In the genomic region with DNA sequence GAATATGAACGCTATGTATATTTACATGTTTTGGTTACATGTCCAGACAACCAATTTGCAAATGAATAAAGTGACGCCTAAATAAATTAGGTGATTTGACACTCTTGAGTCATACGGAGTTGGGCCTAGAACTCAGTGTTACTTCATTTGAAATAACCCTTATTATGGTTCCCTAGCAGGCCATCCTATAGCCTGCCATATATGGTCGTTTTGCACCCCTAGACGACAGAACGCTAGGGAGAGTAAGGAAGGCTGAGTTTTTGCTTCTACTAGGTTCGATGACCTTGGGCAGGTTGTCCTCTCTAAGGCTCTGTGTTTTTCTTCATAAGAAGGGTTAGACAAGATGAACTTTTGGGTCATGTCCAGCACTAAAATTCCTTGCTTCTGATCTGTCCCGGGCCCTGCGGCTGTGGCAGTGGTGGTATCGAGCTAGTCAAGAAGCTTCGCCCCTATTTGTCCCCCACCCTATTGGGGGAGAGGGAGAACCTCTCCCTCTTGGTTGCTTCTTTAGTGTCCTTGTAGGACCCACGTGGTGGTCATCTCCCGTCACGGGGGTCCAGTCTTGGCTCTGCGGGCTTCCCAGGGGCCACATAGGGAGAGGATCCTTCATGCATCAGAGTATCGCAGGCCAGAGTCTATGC, we compare ENCODE assay signal across 8 cellular contexts. TPM values are rescaled to one million over a fixed set of nuclear protein-coding genes. Genes with fewer than 3 reads are reported as not detected.
DNase-seq lines count a peak whose midpoint lies in the region; ATAC-seq and TF ChIP-seq lines count a peak whose summit lies in the region.

No MANE protein-coding gene starts in this region.

- ATAC-seq in GM21723 (IDR thresholded peaks at IDR 0.05; ENCODE audit: unreplicated experiment) (peak; percentile 0), SK-N-SH treated with all-trans-retinoic acid at 6 μM for 48 hours (no peak), GM18511 (IDR thresholded peaks at IDR 0.05; ENCODE audit: unreplicated experiment) (no peak)

- WGBS in hepatocyte (ENCODE audit: low lambda C conversion rate, missing lambda C conversion rate) = 86% methylated on average over 16 of the region's 16 CpGs

- H3K27ac ChIP-seq in hepatocyte = peak overlapping the region; percentile 78
- peak overlapping the region in 15 of 21 experiments; percentile 7 to 92 (median 62) for H3K27ac ChIP-seq in skin epidermis

- H3K79me2 ChIP-seq in hepatocyte = peaks cover 42% of the 10 kb centered on the region

- no peak overlapping the region for H3K4me3 ChIP-seq in hepatocyte
- H3K4me3 ChIP-seq in skin epidermis = peak overlapping the region in 2 of 7 experiments; percentile 15 to 17

- peaks cover 6% of the 10 kb centered on the region for H4K20me1 ChIP-seq in hepatocyte (ENCODE audit: insufficient read depth, poor library complexity, severe bottlenecking)

- H3K4me1 ChIP-seq in hepatocyte (ENCODE audit: insufficient read depth) = peaks cover 18% of the 10 kb centered on the region

- in situ Hi-C loops in GM13977 (cut with MboI; ENCODE audit: low pct_unique_long_range_greater_than_20kb, low sequenced_read_pairs, unreplicated experiment) = no loop called here

- H3K36me3 ChIP-seq in hepatocyte (replicated peaks; ENCODE audit: insufficient read depth, low read depth) = no peaks in the 10 kb centered on the region

- H3K27me3 ChIP-seq in hepatocyte = no peaks in the 10 kb centered on the region

- TF ChIP-seq CTCF in hepatocyte (IDR thresholded peaks at IDR 0.05; ENCODE audit: poor library complexity) (no peak), GM13977 (IDR thresholded peaks at IDR 0.05; ENCODE audit: extremely low read depth, insufficient read depth, missing control alignments) (no peak)

- DNase-seq in hepatocyte (ENCODE audit: low spot score) (no peak), NCI-H524 (lab: John Stamatoyannopoulos, UW) (no peak), GM13977 (ENCODE audit: low spot score) (no peak)
- DNase-seq in effector CD4-positive, alpha-beta T cell = no peak

- peak overlapping the region; percentile 72 for H2AFZ ChIP-seq in hepatocyte

- H3K4me2 ChIP-seq in hepatocyte = peak overlapping the region; percentile 74

- H3K9me2 ChIP-seq in hepatocyte (replicated peaks; ENCODE audit: insufficient read depth) = no peaks in the 10 kb centered on the region

- H3K9me3 ChIP-seq in hepatocyte (ENCODE audit: low read depth) = no peaks in the 10 kb centered on the region

TF ChIP-seq in SK-N-SH treated with all-trans-retinoic acid at 6 μM for 48 hours, 23 proteins besides CTCF, POLR2A, EP300 and RAD21:
- TF ChIP-seq, protein P1, sequence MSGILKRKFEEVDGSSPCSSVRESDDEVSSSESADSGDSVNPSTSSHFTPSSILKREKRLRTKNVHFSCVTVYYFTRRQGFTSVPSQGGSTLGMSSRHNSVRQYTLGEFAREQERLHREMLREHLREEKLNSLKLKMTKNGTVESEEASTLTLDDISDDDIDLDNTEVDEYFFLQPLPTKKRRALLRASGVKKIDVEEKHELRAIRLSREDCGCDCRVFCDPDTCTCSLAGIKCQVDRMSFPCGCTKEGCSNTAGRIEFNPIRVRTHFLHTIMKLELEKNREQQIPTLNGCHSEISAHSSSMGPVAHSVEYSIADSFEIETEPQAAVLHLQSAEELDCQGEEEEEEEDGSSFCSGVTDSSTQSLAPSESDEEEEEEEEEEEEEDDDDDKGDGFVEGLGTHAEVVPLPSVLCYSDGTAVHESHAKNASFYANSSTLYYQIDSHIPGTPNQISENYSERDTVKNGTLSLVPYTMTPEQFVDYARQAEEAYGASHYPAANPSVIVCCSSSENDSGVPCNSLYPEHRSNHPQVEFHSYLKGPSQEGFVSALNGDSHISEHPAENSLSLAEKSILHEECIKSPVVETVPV (CRISPR knock-in tag; IDR thresholded peaks at IDR 0.05) = no peak
- no peak for TF ChIP-seq BACH2 (CRISPR knock-in tag; IDR thresholded peaks at IDR 0.05; ENCODE audit: borderline replicate concordance)
- TF ChIP-seq ARNTL (CRISPR knock-in tag; IDR thresholded peaks at IDR 0.05; ENCODE audit: borderline replicate concordance, low read depth) = no peak
- TF ChIP-seq PPARA (CRISPR knock-in tag; IDR thresholded peaks at IDR 0.05; ENCODE audit: borderline replicate concordance) = no peak
- TF ChIP-seq, protein P2, sequence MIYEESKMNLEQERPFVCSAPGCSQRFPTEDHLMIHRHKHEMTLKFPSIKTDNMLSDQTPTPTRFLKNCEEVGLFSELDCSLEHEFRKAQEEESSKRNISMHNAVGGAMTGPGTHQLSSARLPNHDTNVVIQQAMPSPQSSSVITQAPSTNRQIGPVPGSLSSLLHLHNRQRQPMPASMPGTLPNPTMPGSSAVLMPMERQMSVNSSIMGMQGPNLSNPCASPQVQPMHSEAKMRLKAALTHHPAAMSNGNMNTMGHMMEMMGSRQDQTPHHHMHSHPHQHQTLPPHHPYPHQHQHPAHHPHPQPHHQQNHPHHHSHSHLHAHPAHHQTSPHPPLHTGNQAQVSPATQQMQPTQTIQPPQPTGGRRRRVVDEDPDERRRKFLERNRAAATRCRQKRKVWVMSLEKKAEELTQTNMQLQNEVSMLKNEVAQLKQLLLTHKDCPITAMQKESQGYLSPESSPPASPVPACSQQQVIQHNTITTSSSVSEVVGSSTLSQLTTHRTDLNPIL (CRISPR knock-in tag; IDR thresholded peaks at IDR 0.05; ENCODE audit: low read depth) = no peak
- no peak for TF ChIP-seq TCF4 (CRISPR knock-in tag; IDR thresholded peaks at IDR 0.05; ENCODE audit: borderline replicate concordance)
- TF ChIP-seq CSDC2 (CRISPR knock-in tag; IDR thresholded peaks at IDR 0.05) = no peak
- TF ChIP-seq RARB (CRISPR knock-in tag; IDR thresholded peaks at IDR 0.05) = no peak
- TF ChIP-seq, protein P3, sequence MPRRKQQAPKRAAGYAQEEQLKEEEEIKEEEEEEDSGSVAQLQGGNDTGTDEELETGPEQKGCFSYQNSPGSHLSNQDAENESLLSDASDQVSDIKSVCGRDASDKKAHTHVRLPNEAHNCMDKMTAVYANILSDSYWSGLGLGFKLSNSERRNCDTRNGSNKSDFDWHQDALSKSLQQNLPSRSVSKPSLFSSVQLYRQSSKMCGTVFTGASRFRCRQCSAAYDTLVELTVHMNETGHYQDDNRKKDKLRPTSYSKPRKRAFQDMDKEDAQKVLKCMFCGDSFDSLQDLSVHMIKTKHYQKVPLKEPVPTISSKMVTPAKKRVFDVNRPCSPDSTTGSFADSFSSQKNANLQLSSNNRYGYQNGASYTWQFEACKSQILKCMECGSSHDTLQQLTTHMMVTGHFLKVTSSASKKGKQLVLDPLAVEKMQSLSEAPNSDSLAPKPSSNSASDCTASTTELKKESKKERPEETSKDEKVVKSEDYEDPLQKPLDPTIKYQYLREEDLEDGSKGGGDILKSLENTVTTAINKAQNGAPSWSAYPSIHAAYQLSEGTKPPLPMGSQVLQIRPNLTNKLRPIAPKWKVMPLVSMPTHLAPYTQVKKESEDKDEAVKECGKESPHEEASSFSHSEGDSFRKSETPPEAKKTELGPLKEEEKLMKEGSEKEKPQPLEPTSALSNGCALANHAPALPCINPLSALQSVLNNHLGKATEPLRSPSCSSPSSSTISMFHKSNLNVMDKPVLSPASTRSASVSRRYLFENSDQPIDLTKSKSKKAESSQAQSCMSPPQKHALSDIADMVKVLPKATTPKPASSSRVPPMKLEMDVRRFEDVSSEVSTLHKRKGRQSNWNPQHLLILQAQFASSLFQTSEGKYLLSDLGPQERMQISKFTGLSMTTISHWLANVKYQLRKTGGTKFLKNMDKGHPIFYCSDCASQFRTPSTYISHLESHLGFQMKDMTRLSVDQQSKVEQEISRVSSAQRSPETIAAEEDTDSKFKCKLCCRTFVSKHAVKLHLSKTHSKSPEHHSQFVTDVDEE (CRISPR knock-in tag; IDR thresholded peaks at IDR 0.05) = peak; percentile 20; the same call in 1 of the 2 replicates
- TF ChIP-seq GLIS3 (CRISPR knock-in tag; IDR thresholded peaks at IDR 0.05) = no peak
- no peak for TF ChIP-seq OSR1 (CRISPR knock-in tag; IDR thresholded peaks at IDR 0.05)
- TF ChIP-seq ZNF565 (CRISPR knock-in tag; conservative IDR thresholded peaks at IDR 0.05; ENCODE audit: low read depth) = 0 out of 2 replicates have a peak, but pooled peaks have one; percentile 57
- no peak for TF ChIP-seq ZC3H10 (CRISPR knock-in tag; IDR thresholded peaks at IDR 0.05)
- no peak for TF ChIP-seq ZNF70 (CRISPR knock-in tag; IDR thresholded peaks at IDR 0.05)
- TF ChIP-seq SNAI2 (CRISPR knock-in tag; IDR thresholded peaks at IDR 0.05) = no peak
- no peak for TF ChIP-seq ZNF8 (CRISPR knock-in tag; IDR thresholded peaks at IDR 0.05)
- TF ChIP-seq TOX (CRISPR knock-in tag; IDR thresholded peaks at IDR 0.05; ENCODE audit: borderline replicate concordance) = no peak
- TF ChIP-seq ESRRG (CRISPR knock-in tag; IDR thresholded peaks at IDR 0.05) = no peak
- TF ChIP-seq ZFP3 (CRISPR knock-in tag; IDR thresholded peaks at IDR 0.05) = peak; percentile 16; the same call in 1 of the 2 replicates
- TF ChIP-seq, protein P4, sequence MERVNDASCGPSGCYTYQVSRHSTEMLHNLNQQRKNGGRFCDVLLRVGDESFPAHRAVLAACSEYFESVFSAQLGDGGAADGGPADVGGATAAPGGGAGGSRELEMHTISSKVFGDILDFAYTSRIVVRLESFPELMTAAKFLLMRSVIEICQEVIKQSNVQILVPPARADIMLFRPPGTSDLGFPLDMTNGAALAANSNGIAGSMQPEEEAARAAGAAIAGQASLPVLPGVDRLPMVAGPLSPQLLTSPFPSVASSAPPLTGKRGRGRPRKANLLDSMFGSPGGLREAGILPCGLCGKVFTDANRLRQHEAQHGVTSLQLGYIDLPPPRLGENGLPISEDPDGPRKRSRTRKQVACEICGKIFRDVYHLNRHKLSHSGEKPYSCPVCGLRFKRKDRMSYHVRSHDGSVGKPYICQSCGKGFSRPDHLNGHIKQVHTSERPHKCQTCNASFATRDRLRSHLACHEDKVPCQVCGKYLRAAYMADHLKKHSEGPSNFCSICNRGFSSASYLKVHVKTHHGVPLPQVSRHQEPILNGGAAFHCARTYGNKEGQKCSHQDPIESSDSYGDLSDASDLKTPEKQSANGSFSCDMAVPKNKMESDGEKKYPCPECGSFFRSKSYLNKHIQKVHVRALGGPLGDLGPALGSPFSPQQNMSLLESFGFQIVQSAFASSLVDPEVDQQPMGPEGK (CRISPR knock-in tag; IDR thresholded peaks at IDR 0.05; ENCODE audit: borderline replicate concordance) = no peak

RNA-seq across cellular contexts. Expression of a gene that starts 0.6 kb away (rescaled TPM):
- 86.8 and 86.9 TPM in 2 replicates for total RNA-seq in hepatocyte
- 49.9 and 55.2 TPM in 2 replicates for polyA plus RNA-seq in hepatocyte
